ENCODE assay signal across 1 cellular context in genomic region chr6:29828471-29828797, GRCh38.
A peak's percentile ranks its signal among the peaks of the same experiment; 100 is the strongest.
TF ChIP-seq lines count a peak whose summit lies in the region.

No MANE protein-coding gene starts in this region.

TF ChIP-seq in WTC11, 78 proteins besides CTCF, POLR2A, EP300 and RAD21 (continued from another document):
- TF ChIP-seq JUN (CRISPR knock-in tag; IDR thresholded peaks at IDR 0.05) (peak; percentile 63; the same call in 1 of the 2 replicates), NFYB (CRISPR knock-in tag; conservative IDR thresholded peaks at IDR 0.05; ENCODE audit: low read depth) (peak; percentile 45), FOXP1 (CRISPR knock-in tag; IDR thresholded peaks at IDR 0.05; ENCODE audit: borderline replicate concordance) (no peak), SMAD3 (CRISPR knock-in tag; IDR thresholded peaks at IDR 0.05; ENCODE audit: borderline replicate concordance) (peak; percentile 75; the same call in 1 of the 2 replicates)
TF ChIP-seq in WTC11: peak in this region for 10.
